1 cellular context compared by ENCODE assay signal in genomic region chr13:49585220-49586157, GRCh38.
TF ChIP-seq lines count a peak whose summit lies in the region.

TSS of gene RCBTB1 (minus strand) at chr13:49585558. CDS start at chr13:49567279, 18,279 bp downstream.

TF ChIP-seq in A549, 52 proteins besides CTCF, POLR2A, EP300 and RAD21 (continued from another document):
- TF ChIP-seq FOSL2 (IDR thresholded peaks at IDR 0.05), result no peak
- TF ChIP-seq FOSL2 (CRISPR knock-in tag; IDR thresholded peaks at IDR 0.05), result no peak
- no peak for TF ChIP-seq JUNB (IDR thresholded peaks at IDR 0.05)
- peak; percentile 72 for TF ChIP-seq NPAS2 (CRISPR knock-in tag; IDR thresholded peaks at IDR 0.05; ENCODE audit: borderline replicate concordance)
- TF ChIP-seq CHD4 (IDR thresholded peaks at IDR 0.05; ENCODE audit: borderline replicate concordance), result no peak
- TF ChIP-seq BCL3 (IDR thresholded peaks at IDR 0.05), result peak; percentile 61; the same call in 1 of the 3 replicates
- no peak for TF ChIP-seq HES2 (IDR thresholded peaks at IDR 0.05)
- no peak for TF ChIP-seq EHMT2 (IDR thresholded peaks at IDR 0.05; ENCODE audit: low read depth)
- TF ChIP-seq EHF (CRISPR knock-in tag; IDR thresholded peaks at IDR 0.05), result no peak
- TF ChIP-seq NFE2L2 (conservative IDR thresholded peaks at IDR 0.05; ENCODE audit: low read length), result no peak
- TF ChIP-seq ZNF302 (CRISPR knock-in tag; IDR thresholded peaks at IDR 0.05), result no peak
- TF ChIP-seq ATOH8 (CRISPR knock-in tag; IDR thresholded peaks at IDR 0.05; ENCODE audit: low read depth), result no peak
- TF ChIP-seq CBX8 (IDR thresholded peaks at IDR 0.05), result no peak
- peak; percentile 93 for TF ChIP-seq USF2 (IDR thresholded peaks at IDR 0.05)
